Comparison of ENCODE assay signal across 8 cellular contexts in genomic region chr17:2083613-2084128, GRCh38. TPM values are rescaled to one million over a fixed set of nuclear protein-coding genes. Genes with fewer than 3 reads are reported as not detected.
DNase-seq lines count a peak whose midpoint lies in the region; ATAC-seq, FAIRE-seq and TF ChIP-seq lines count a peak whose summit lies in the region.

No MANE protein-coding gene starts in this region.

- no peak for TF ChIP-seq CTCF in endothelial cell (IDR thresholded peaks at IDR 0.05; ENCODE audit: unreplicated experiment)
- no peak for TF ChIP-seq CTCF in pancreas (IDR thresholded peaks at IDR 0.05)
- TF ChIP-seq CTCF in MM.1S (IDR thresholded peaks at IDR 0.05; ENCODE audit: low read length), result no peak

- H3K4me3 ChIP-seq in pancreas (no peak overlapping the region), MM.1S (ENCODE audit: low read length) (no peak overlapping the region)

- 0 out of 2 replicates have a peak, but pooled peaks have one; percentile 18 for TF ChIP-seq POLR2A in GM12891 (IDR thresholded peaks at IDR 0.05; ENCODE audit: low read depth, low read length)

- H3K9ac ChIP-seq in MM.1S (ENCODE audit: low read length), result no peak overlapping the region

- no peaks in the 10 kb centered on the region for H3K27me3 ChIP-seq in pancreas
- no peaks in the 10 kb centered on the region for H3K27me3 ChIP-seq in MM.1S (replicated peaks; ENCODE audit: insufficient read depth, low read length)

- peak; percentile 96 for FAIRE-seq in GM12891 (lab: Jason Lieb, UNC)
- no peak for FAIRE-seq in pancreas (lab: Jason Lieb, UNC)

- peaks cover 32% of the 10 kb centered on the region for H3K36me3 Mint-ChIP-seq in endothelial cell (ENCODE audit: low read depth, unreplicated experiment)

- H3K27me3 Mint-ChIP-seq in endothelial cell (ENCODE audit: unreplicated experiment), result peaks cover 7% of the 10 kb centered on the region

- peaks cover 4% of the 10 kb centered on the region; the same call in 1 of the 2 replicates for H3F3A ChIP-seq in MM.1S (ENCODE audit: insufficient read depth, low read length)

- peak overlapping the region; percentile 75 for H3K4me3 Mint-ChIP-seq in endothelial cell (ENCODE audit: unreplicated experiment)

- H3K79me2 ChIP-seq in MM.1S (ENCODE audit: low read length), result no peaks in the 10 kb centered on the region; the same call in 1 of the 2 replicates

- H3K27ac ChIP-seq in pancreas (peak overlapping the region; percentile 31 to 81 (median 56)), MM.1S (ENCODE audit: low read length) (no peak overlapping the region)

- intact Hi-C loops in pancreas (cut with DNase I), result no loop called here

- DNase-seq in GM12891 (ENCODE audit: insufficient read length, low spot score) (no peak), Kasumi-1 (lab: John Stamatoyannopoulos, UW) (peak; percentile 50 to 54), endothelial cell (ENCODE audit: low spot score) (no peak), pancreas (peak in 1 of 6 donors; percentile 59), inferior parietal cortex (ENCODE audit: extremely low spot score) (no peak), MM.1S (no peak)
- DNase-seq in activated CD4-positive, alpha-beta T cell treated with anti-CD3 and anti-CD28 coated beads for 48 hours, result no peak
- DNase-seq in activated naive CD4-positive, alpha-beta T cell (lab: John Stamatoyannopoulos, UW), result no peak

- no peaks in the 10 kb centered on the region for H3K9me2 ChIP-seq in MM.1S (replicated peaks; ENCODE audit: insufficient read depth, low read length)

- ATAC-seq in pancreas, result peak; percentile 46 to 74 (median 64)

- peaks cover 41% of the 10 kb centered on the region for H3K4me1 Mint-ChIP-seq in endothelial cell (ENCODE audit: unreplicated experiment)

- H3K36me3 ChIP-seq in pancreas (peaks cover 0 to 13% (median 0%) of the 10 kb centered on the region in 3 donors), MM.1S (replicated peaks; ENCODE audit: insufficient read depth, low read length) (no peaks in the 10 kb centered on the region)

- 51 to 55% methylated on average over 7 of the region's 7 CpGs for WGBS in pancreas, 2 donors

- H3K4me1 ChIP-seq in pancreas, result peaks cover 0 to 19% (median 3%) of the 10 kb centered on the region in 3 donors
- peaks cover 14% of the 10 kb centered on the region for H3K4me1 ChIP-seq in MM.1S (ENCODE audit: low read length)

- no peaks in the 10 kb centered on the region for H4K20me1 ChIP-seq in MM.1S (ENCODE audit: insufficient read depth, low read length)

- H3K9me3 Mint-ChIP-seq in endothelial cell (ENCODE audit: unreplicated experiment), result no peaks in the 10 kb centered on the region

- no peak overlapping the region for H2AFZ ChIP-seq in MM.1S (ENCODE audit: low read length)

- H3K9me3 ChIP-seq in pancreas (no peaks in the 10 kb centered on the region), MM.1S (replicated peaks; ENCODE audit: insufficient read depth, low read length) (no peaks in the 10 kb centered on the region)

- no peak overlapping the region for H3K27ac Mint-ChIP-seq in endothelial cell (ENCODE audit: unreplicated experiment)

- H3K4me2 ChIP-seq in MM.1S (ENCODE audit: low read depth, low read length), result no peak overlapping the region

TF ChIP-seq in GM12891, 5 proteins besides CTCF, POLR2A, EP300 and RAD21:
- TF ChIP-seq TAF1 (IDR thresholded peaks at IDR 0.05; ENCODE audit: low read depth, low read length), result no peak
- no peak for TF ChIP-seq PAX5 (IDR thresholded peaks at IDR 0.05; ENCODE audit: insufficient read depth, low read length, severe bottlenecking)
- TF ChIP-seq POLR2AphosphoS5 (IDR thresholded peaks at IDR 0.05; ENCODE audit: low read depth, low read length), result no peak
- peak; percentile 96 for TF ChIP-seq SPI1 (IDR thresholded peaks at IDR 0.05; ENCODE audit: low read depth, low read length)
- no peak; the same call in 1 of the 2 replicates for TF ChIP-seq POU2F2 (IDR thresholded peaks at IDR 0.05; ENCODE audit: low read depth, low read length)

RNA-seq across cellular contexts. Expression of gene HIC1, which starts 28.8 kb away (rescaled TPM):
- 47.4 TPM for polyA plus RNA-seq in GM12891 (2012; ENCODE audit: low read depth, missing spikeins)
- 0.72 TPM for total RNA-seq in endothelial cell (ENCODE audit: unreplicated experiment)
- total RNA-seq in pancreas, result 10 to 100 TPM in 2 of 6 donors, 1 to 10 TPM in 4; 1.0 to 15.8 (median 3.8) TPM
- polyA plus RNA-seq in pancreas, result 1 to 10 TPM; 1.8 to 3.7 TPM

RNA-seq across cellular contexts. Expression of gene OVCA2, which starts 41.8 kb away (rescaled TPM):
- 35.2 TPM for polyA plus RNA-seq in GM12891 (2012; ENCODE audit: low read depth, missing spikeins)
- total RNA-seq in endothelial cell (ENCODE audit: unreplicated experiment), result 32.7 TPM
- 10 to 100 TPM; 10.4 to 20.5 (median 17.9) TPM for total RNA-seq in pancreas
- polyA plus RNA-seq in pancreas, result 10 to 100 TPM; 46.3 to 79.3 TPM

RNA-seq across cellular contexts. Expression of gene DPH1, which starts 53.7 kb away (rescaled TPM):
- 16.2 TPM for polyA plus RNA-seq in GM12891 (2012; ENCODE audit: low read depth, missing spikeins)
- 27.1 TPM for total RNA-seq in endothelial cell (ENCODE audit: unreplicated experiment)
- 10 to 100 TPM; 21.8 to 37.7 (median 27.6) TPM for total RNA-seq in pancreas
- polyA plus RNA-seq in pancreas, result 10 to 100 TPM; 53.3 to 74.4 TPM

RNA-seq across cellular contexts. Expression of gene RTN4RL1, which starts 58.5 kb away (rescaled TPM):
- polyA plus RNA-seq in GM12891 (2012; ENCODE audit: low read depth, missing spikeins), result 0.03 TPM
- total RNA-seq in endothelial cell (ENCODE audit: unreplicated experiment) (not detected), pancreas (1 to 10 TPM in 4 of 6 donors, under 1 TPM in 2; 0.93 to 3.6 (median 1.7) TPM)
- polyA plus RNA-seq in pancreas, result 1 to 10 TPM; 3.0 to 3.1 TPM

Comparison
In these comparisons a context has a peak if more than half of its experiments do, and no peak if none do; other contexts are left out.
1. DNase-seq: peak in Kasumi-1 (2 of 2); none in GM12891 (single experiment), endothelial cell (single experiment), inferior parietal cortex (single experiment), activated CD4-positive, alpha-beta T cell treated with anti-CD3 and anti-CD28 coated beads for 48 hours (single experiment), activated naive CD4-positive, alpha-beta T cell (0 of 4) and MM.1S (single experiment).